Comparison of ENCODE assay signal across 23 cellular contexts in genomic region chr1:214641214-214641895, GRCh38.
"Had no signal": no experiment of that assay in that cellular context is flagged by ENCODE, and none has a peak within 500 bp of the region (broad histone marks: within the 10 kb centered on the region; RNA-seq: fewer than 3 reads in every experiment).

No MANE protein-coding gene starts in this region.

- H3K9me3 Mint-ChIP-seq: endodermal cell, neural crest cell had no signal

- H3K4me1 Mint-ChIP-seq: endodermal cell, neural crest cell had no signal

- H3K4me3 ChIP-seq: colonic mucosa, heart left ventricle, mucosa of descending colon, sigmoid colon, thyroid gland, upper lobe of right lung had no signal

- H3K4me1 ChIP-seq: colonic mucosa, heart left ventricle, sigmoid colon, thyroid gland, upper lobe of right lung had no signal

- DNase-seq: activated CD4-positive, alpha-beta T cell treated with anti-CD3 and anti-CD28 coated beads for 1 hour; activated CD4-positive, alpha-beta T cell treated with anti-CD3 and anti-CD28 coated beads, Interleukin-2, amount 50 U/mL, for 4 hours; activated naive CD4-positive, alpha-beta T cell treated with Interleukin-2 at 50 U/mL for 16 hours; activated naive CD8-positive, alpha-beta T cell treated with anti-CD3 and anti-CD28 coated beads for 36 hours; activated T-cell treated with anti-CD3 and anti-CD28 coated beads, Interleukin-2, amount 50 U/mL, for 48 hours; colonic mucosa; endodermal cell; heart left ventricle; islet precursor cell; left colon; mesenchymal stem cell; mucosa of descending colon; retina; sigmoid colon; stimulated activated CD4-positive, alpha-beta T cell treated with anti-CD3 and anti-CD28 coated beads, Interleukin-4, amount 100 ng/mL, for 24 hours; stimulated activated naive CD4-positive, alpha-beta T cell treated with Interleukin-2 at 50 U/mL for 16 hours; T-helper 9 cell; thyroid gland; upper lobe of right lung had no signal

- H3K9me3 ChIP-seq: colonic mucosa, heart left ventricle, mucosa of descending colon, sigmoid colon, thyroid gland, upper lobe of right lung had no signal

- FAIRE-seq: astrocyte had no signal

- H3K4me3 Mint-ChIP-seq: activated naive CD8-positive, alpha-beta T cell treated with anti-CD3 and anti-CD28 coated beads for 36 hours; endodermal cell; neural crest cell had no signal

- ATAC-seq: heart left ventricle, left colon, mucosa of descending colon, upper lobe of right lung had no signal

- H3K27ac Mint-ChIP-seq: activated naive CD8-positive, alpha-beta T cell treated with anti-CD3 and anti-CD28 coated beads for 36 hours; endodermal cell; progenitor cell of endocrine pancreas had no signal

- H3K27me3 Mint-ChIP-seq: activated naive CD8-positive, alpha-beta T cell treated with anti-CD3 and anti-CD28 coated beads for 36 hours; progenitor cell of endocrine pancreas had no signal

- H3K36me3 ChIP-seq: colonic mucosa, sigmoid colon, thyroid gland, upper lobe of right lung had no signal

- H3K27ac ChIP-seq: colonic mucosa, epithelial cell of prostate, heart left ventricle, sigmoid colon, thyroid gland, upper lobe of right lung had no signal
